Comparison of ENCODE assay signal across 6 cellular contexts in genomic region chr16:35152067-35152627, GRCh38.
"Had no signal": no experiment of that assay in that cellular context is flagged by ENCODE, and none has a peak within 500 bp of the region (broad histone marks: within the 10 kb centered on the region; RNA-seq: fewer than 3 reads in every experiment).

No MANE protein-coding gene starts in this region.

- DNase-seq: H9, HCEC 1CT had no signal

- H3K27ac ChIP-seq: HL-60 had no signal

- H3K4me1 Mint-ChIP-seq: GM23338, H9, IgD-negative memory B cell had no signal

- H3K36me3 Mint-ChIP-seq: IgD-negative memory B cell had no signal

- H3K27me3 Mint-ChIP-seq: IgD-negative memory B cell had no signal

- ATAC-seq: GM23338, HepG2 had no signal

- H3K4me3 ChIP-seq: GM23338 had no signal

- H3K4me3 Mint-ChIP-seq: GM23338, H9, IgD-negative memory B cell had no signal

- H3K27ac Mint-ChIP-seq: GM23338, H9, IgD-negative memory B cell had no signal
